ENCODE assay signal across 9 cellular contexts in genomic region chr2:177551989-177552413, GRCh38.
DNase-seq lines count a peak whose midpoint lies in the region; ATAC-seq and TF ChIP-seq lines count a peak whose summit lies in the region.
"Had no signal": no experiment of that assay in that cellular context is flagged by ENCODE, and none has a peak within 500 bp of the region (broad histone marks: within the 10 kb centered on the region; RNA-seq: fewer than 3 reads in every experiment).

No MANE protein-coding gene starts in this region.

- H3K9me3 ChIP-seq in MM.1S (replicated peaks; ENCODE audit: insufficient read depth, low read length), result no peaks in the 10 kb centered on the region
- no peaks in the 10 kb centered on the region for H3K9me3 ChIP-seq in liver (ENCODE audit: control insufficient read depth in 4 of 4, low read length in 3 of 4)
- H3K9me3 ChIP-seq in thoracic aorta, result no peaks in the 10 kb centered on the region
- H3K9me3 ChIP-seq: SJSA1 had no signal

- WGBS in liver, result 66% methylated on average over 12 of the region's 12 CpGs

- TF ChIP-seq CTCF in MM.1S (IDR thresholded peaks at IDR 0.05; ENCODE audit: low read length), result no peak
- no peak for TF ChIP-seq CTCF in cardiac fibroblast (IDR thresholded peaks at IDR 0.05; ENCODE audit: low read depth, low read length)
- TF ChIP-seq CTCF in liver (IDR thresholded peaks at IDR 0.05; ENCODE audit: low read depth, low read length, missing input control), result no peak
- no peak for TF ChIP-seq CTCF in thoracic aorta (IDR thresholded peaks at IDR 0.05)

- peak overlapping the region; percentile 93 for H2AFZ ChIP-seq in MM.1S (ENCODE audit: low read length)

- no peaks in the 10 kb centered on the region for H3K9me2 ChIP-seq in MM.1S (replicated peaks; ENCODE audit: insufficient read depth, low read length)

- peaks cover 23% of the 10 kb centered on the region for H3F3A ChIP-seq in MM.1S (ENCODE audit: insufficient read depth, low read length)

- no peaks in the 10 kb centered on the region for H4K20me1 ChIP-seq in MM.1S (ENCODE audit: insufficient read depth, low read length)

- H3K36me3 ChIP-seq in MM.1S (replicated peaks; ENCODE audit: insufficient read depth, low read length) (no peaks in the 10 kb centered on the region), liver (ENCODE audit: control insufficient read depth in 4 of 4, insufficient read depth in 3 of 4, low read depth in 1 of 4, low read length in 3 of 4) (no peaks in the 10 kb centered on the region), thoracic aorta (no peaks in the 10 kb centered on the region)
- H3K36me3 ChIP-seq: SJSA1 had no signal

- no peaks in the 10 kb centered on the region for H3K27me3 ChIP-seq in MM.1S (replicated peaks; ENCODE audit: insufficient read depth, low read length)
- no peaks in the 10 kb centered on the region for H3K27me3 ChIP-seq in liver (ENCODE audit: control insufficient read depth in 4 of 4, insufficient read depth in 4 of 4, low read length in 3 of 4)
- H3K27me3 ChIP-seq in thoracic aorta (replicated peaks; ENCODE audit: insufficient read depth), result no peaks in the 10 kb centered on the region
- H3K27me3 ChIP-seq: SJSA1 had no signal

- peak overlapping the region; percentile 88 for H3K4me2 ChIP-seq in MM.1S (ENCODE audit: low read depth, low read length)

- no peaks in the 10 kb centered on the region for H3K79me2 ChIP-seq in MM.1S (ENCODE audit: low read length)

- peak overlapping the region; percentile 88 for H3K9ac ChIP-seq in MM.1S (ENCODE audit: low read length)
- no peak overlapping the region for H3K9ac ChIP-seq in liver (ENCODE audit: low read depth in 1 of 2, low read length in 2 of 2)

- no peak for ATAC-seq in thoracic aorta (ENCODE audit: insufficient number of reproducible peaks, low FRiP score, low read depth)
- no peak for ATAC-seq in GM21528 (IDR thresholded peaks at IDR 0.05; ENCODE audit: low FRiP score, unreplicated experiment)
- ATAC-seq in GM21786 (IDR thresholded peaks at IDR 0.05; ENCODE audit: unreplicated experiment), result no peak

- DNase-seq in DMS153 (lab: John Stamatoyannopoulos, UW) (peak; percentile 67), MM.1S (no peak), cardiac fibroblast (ENCODE audit: low read depth in 2 of 2) (peak in 1 of 2 donors; percentile 21), thoracic aorta (ENCODE audit: low spot score) (no peak), SKM-1 treated with dmso at 0.1 percent for 144 hours (lab: John Stamatoyannopoulos, UW; ENCODE audit: unreplicated experiment) (no peak)

- H3K4me1 ChIP-seq in MM.1S (ENCODE audit: low read length), result peaks cover 32% of the 10 kb centered on the region
- H3K4me1 ChIP-seq in liver (ENCODE audit: control insufficient read depth in 4 of 4, insufficient read depth in 4 of 4, low read length in 3 of 4), result peaks cover 0 to 10% (median 4%) of the 10 kb centered on the region in 4 donors
- H3K4me1 ChIP-seq in thoracic aorta (ENCODE audit: control insufficient read depth in 1 of 2, low read depth in 2 of 2), result peaks cover 0 to 9% of the 10 kb centered on the region in 2 donors
- H3K4me1 ChIP-seq: SJSA1 had no signal

- H3K27ac ChIP-seq in MM.1S (ENCODE audit: low read length) (peak overlapping the region; percentile 84; the same call in 1 of the 2 replicates), liver (ENCODE audit: low read depth in 1 of 2, low read length in 2 of 2) (no peak overlapping the region), thoracic aorta (peak overlapping the region in 1 of 2 donors; percentile 92)

- no peak for TF ChIP-seq RAD21 in liver (IDR thresholded peaks at IDR 0.05)

- H3K4me3 ChIP-seq in MM.1S (ENCODE audit: low read length) (peak overlapping the region; percentile 92), cardiac fibroblast (replicated peaks in 1 of 2; ENCODE audit: low read depth in 2 of 2, low read length in 2 of 2) (peak overlapping the region; percentile 68 to 84), liver (ENCODE audit: low read depth in 1 of 3, low read length in 3 of 3) (peak overlapping the region; percentile 66 to 88 (median 76)), thoracic aorta (peak overlapping the region; percentile 79)

TF ChIP-seq in liver, 16 proteins besides CTCF, POLR2A, EP300 and RAD21:
- no peak for TF ChIP-seq FOXA1 (IDR thresholded peaks at IDR 0.05)
- TF ChIP-seq FOXA2 (IDR thresholded peaks at IDR 0.05), result no peak
- no peak for TF ChIP-seq HNF4A (conservative IDR thresholded peaks at IDR 0.05)
- TF ChIP-seq REST (IDR thresholded peaks at IDR 0.05), result no peak
- no peak for TF ChIP-seq GABPA (IDR thresholded peaks at IDR 0.05 in 1 of 2, conservative IDR thresholded peaks at IDR 0.05 in 1 of 2)
- TF ChIP-seq JUND (IDR thresholded peaks at IDR 0.05), result no peak
